In genomic region chr2:39119732-39120520, GRCh38 we compare ENCODE assay signal across 8 cellular contexts. TPM values are rescaled to one million over a fixed set of nuclear protein-coding genes. Genes with fewer than 3 reads are reported as not detected.
DNase-seq lines count a peak whose midpoint lies in the region; ATAC-seq and TF ChIP-seq lines count a peak whose summit lies in the region.

No MANE protein-coding gene starts in this region.

- peak overlapping the region; percentile 96 to 97 (median 97) for H3K27ac ChIP-seq in body of pancreas
- H3K27ac ChIP-seq in gastrocnemius medialis: peak overlapping the region; percentile 94 to 96 (median 96)

- ATAC-seq in GM21737 (IDR thresholded peaks at IDR 0.05; ENCODE audit: unreplicated experiment) (peak; percentile 39), body of pancreas (peak; percentile 47), gastrocnemius medialis (peak; percentile 57 to 64)

- TF ChIP-seq CTCF in GM06990 (IDR thresholded peaks at IDR 0.05; ENCODE audit: insufficient read depth, low read length, poor library complexity, severe bottlenecking): peak; percentile 20
- peak in 6 of 7 experiments; percentile 8 to 50 (median 17) for TF ChIP-seq CTCF in body of pancreas (IDR thresholded peaks at IDR 0.05)
- TF ChIP-seq CTCF in gastrocnemius medialis (IDR thresholded peaks at IDR 0.05 in 4 of 5, conservative IDR thresholded peaks at IDR 0.05 in 1 of 5): peak; percentile 37 to 68 (median 48)

- TF ChIP-seq POLR2A in body of pancreas (IDR thresholded peaks at IDR 0.05) (peak in 2 of 3 donors; percentile 28 to 38), gastrocnemius medialis (IDR thresholded peaks at IDR 0.05) (peak in 1 of 2 donors; percentile 16)

- H3K4me3 ChIP-seq in GM06990 (replicated peaks; ENCODE audit: low read depth, low read length) (peak overlapping the region; percentile 92), body of pancreas (peak overlapping the region; percentile 82 to 86), iPS-15b (ENCODE audit: low read depth, low read length) (peak overlapping the region; percentile 86), gastrocnemius medialis (peak overlapping the region; percentile 76 to 94 (median 85))

- no peaks in the 10 kb centered on the region for H3K9me3 ChIP-seq in body of pancreas
- no peaks in the 10 kb centered on the region for H3K9me3 ChIP-seq in iPS-15b (ENCODE audit: control insufficient read depth, insufficient read depth, low read length)
- H3K9me3 ChIP-seq in gastrocnemius medialis: no peaks in the 10 kb centered on the region

- peak; percentile 77 for DNase-seq in GM06990 (ENCODE audit: extremely low read depth, insufficient read length)
- peak; percentile 57 for DNase-seq in KG1 (lab: John Stamatoyannopoulos, UW)
- DNase-seq in T-helper 9 cell: peak; percentile 40
- DNase-seq in body of pancreas: peak; percentile 48 to 65 (median 54)
- DNase-seq in gastrocnemius medialis: peak; percentile 48 to 57
- DNase-seq in NCI-H446 treated with DMSO at 0.1 percent for 48 hours (lab: John Stamatoyannopoulos, UW): no peak

- H3K27me3 ChIP-seq in GM06990 (replicated peaks; ENCODE audit: control insufficient read depth, insufficient read depth, low read length) (no peaks in the 10 kb centered on the region), body of pancreas (no peaks in the 10 kb centered on the region), iPS-15b (ENCODE audit: control insufficient read depth, insufficient read depth, low read length) (no peaks in the 10 kb centered on the region), gastrocnemius medialis (no peaks in the 10 kb centered on the region)

- no peaks in the 10 kb centered on the region for H3K36me3 ChIP-seq in GM06990 (ENCODE audit: control insufficient read depth, insufficient read depth, low read length)
- H3K36me3 ChIP-seq in body of pancreas (replicated peaks in 1 of 2; ENCODE audit: insufficient read depth in 1 of 2, low read depth in 2 of 2): no peaks in the 10 kb centered on the region
- no peaks in the 10 kb centered on the region for H3K36me3 ChIP-seq in iPS-15b (ENCODE audit: control insufficient read depth, insufficient read depth, low read length)
- H3K36me3 ChIP-seq in gastrocnemius medialis: peaks cover 0 to 5% of the 10 kb centered on the region in 2 donors

- intact Hi-C loops in body of pancreas (cut with DNase I) (loop anchor here (10.0 kb wide), 1 partner anchor 105 kb away; no protein-coding TSS in a partner anchor), gastrocnemius medialis (cut with DNase I; ENCODE audit: low total_unique reads) (loop anchor here (1.0 to 5.0 kb wide), 3 partner anchors 55 to 743 kb away; partner anchors contain the start of gene ATL2)

- peak overlapping the region; percentile 71 for H3K9ac ChIP-seq in iPS-15b (ENCODE audit: low read depth, low read length)

- in situ Hi-C loops in gastrocnemius medialis (cut with MboI; ENCODE audit: low sequenced_read_pairs in 4 of 4): loop anchor here in 2 of 4 donors (5.0 to 10.0 kb wide), 2 partner anchors 55 to 107 kb away; no protein-coding TSS in a partner anchor

- WGBS in body of pancreas, 2 donors: 0% methylated on average over 30 to 42 of the region's 63 CpGs

- H3K4me1 ChIP-seq in body of pancreas (peaks cover 48% of the 10 kb centered on the region), iPS-15b (ENCODE audit: control insufficient read depth, insufficient read depth, low read length) (peaks cover 14% of the 10 kb centered on the region), gastrocnemius medialis (peaks cover 62 to 69% of the 10 kb centered on the region in 2 donors)

RNA-seq across cellular contexts. Expression of gene SOS1, which starts 0.9 kb away (rescaled TPM):
- total RNA-seq in body of pancreas (10 to 100 TPM; 13.7 to 67.6 TPM), gastrocnemius medialis (10 to 100 TPM; 19.5 to 46.3 (median 33.3) TPM)
